Comparison of ENCODE assay signal across 19 cellular contexts in genomic region chr1:39151267-39151666, GRCh38. TPM values are rescaled to one million over a fixed set of nuclear protein-coding genes. Genes with fewer than 3 reads are reported as not detected.
DNase-seq lines count a peak whose midpoint lies in the region; ATAC-seq, FAIRE-seq and TF ChIP-seq lines count a peak whose summit lies in the region.
"Had no signal": no experiment of that assay in that cellular context is flagged by ENCODE, and none has a peak within 500 bp of the region (broad histone marks: within the 10 kb centered on the region; RNA-seq: fewer than 3 reads in every experiment).

No MANE protein-coding gene starts in this region.

- TF ChIP-seq RAD21 in IMR-90 (IDR thresholded peaks at IDR 0.05; ENCODE audit: low read length), result no peak

- BruUV-seq in IMR-90 (replicated peaks; lab: Mats Ljungman, UMichigan) (no TSS peak), endothelial cell of umbilical vein (replicated peaks; lab: Mats Ljungman, UMichigan) (no TSS peak)

- H3K4me2 ChIP-seq in BLaER1 (peak overlapping the region; percentile 74), IMR-90 (ENCODE audit: low read depth, low read length) (no peak overlapping the region), endothelial cell of umbilical vein (ENCODE audit: insufficient read depth, low read length) (peak overlapping the region; percentile 95)
- H3K4me2 ChIP-seq: A549 had no signal

- H4K20me1 ChIP-seq in BLaER1 (peaks cover 31% of the 10 kb centered on the region; the same call in 1 of the 2 replicates), IMR-90 (ENCODE audit: insufficient read depth, low read length) (peaks cover 14% of the 10 kb centered on the region; the same call in 1 of the 2 replicates), endothelial cell of umbilical vein (replicated peaks; ENCODE audit: control insufficient read depth, extremely low read depth, insufficient read depth, low read length) (no peaks in the 10 kb centered on the region)

- H2AFZ ChIP-seq in IMR-90 (replicated peaks; ENCODE audit: low read length, poor library complexity) (no peak overlapping the region), endothelial cell of umbilical vein (ENCODE audit: low read depth, low read length) (no peak overlapping the region)

- H3K9me3 Mint-ChIP-seq in progenitor cell of endocrine pancreas (ENCODE audit: low read depth), result no peaks in the 10 kb centered on the region
- H3K9me3 Mint-ChIP-seq: CD4-positive, alpha-beta T cell had no signal

- no peak overlapping the region for H3K56ac ChIP-seq in IMR-90 (ENCODE audit: extremely low read depth, insufficient read depth, low read length)

- H4K5ac ChIP-seq in IMR-90 (ENCODE audit: low read depth, low read length), result peak overlapping the region; percentile 57; the same call in 1 of the 2 replicates

- H3K4ac ChIP-seq in IMR-90 (ENCODE audit: low read depth, low read length), result peak overlapping the region; percentile 40; the same call in 1 of the 2 replicates

- no peak for TF ChIP-seq CTCF in IMR-90 (conservative IDR thresholded peaks at IDR 0.05; ENCODE audit: low read depth, low read length)
- TF ChIP-seq CTCF in endothelial cell of umbilical vein (IDR thresholded peaks at IDR 0.05; ENCODE audit: extremely low read depth in 1 of 2, insufficient read depth in 1 of 2, low read depth in 1 of 2, low read length in 2 of 2), result no peak
- no peak for TF ChIP-seq CTCF in progenitor cell of endocrine pancreas (IDR thresholded peaks at IDR 0.05; ENCODE audit: unreplicated experiment)
- TF ChIP-seq CTCF in WERI-Rb-1 (IDR thresholded peaks at IDR 0.05; ENCODE audit: low read depth, low read length), result no peak

- peak overlapping the region; percentile 70; the same call in 1 of the 2 replicates for H3K14ac ChIP-seq in IMR-90 (replicated peaks; ENCODE audit: low read depth, low read length)

- peak overlapping the region; percentile 24; the same call in 1 of the 2 replicates for H2AK5ac ChIP-seq in IMR-90 (ENCODE audit: low read depth, low read length)

- no peak for ATAC-seq in IMR-90 (ENCODE audit: low read depth)
- no peak for ATAC-seq in HG03196 (IDR thresholded peaks at IDR 0.05; ENCODE audit: unreplicated experiment)
- ATAC-seq: A549, PC-3 had no signal

- peak overlapping the region; percentile 78; the same call in 1 of the 2 replicates for H2BK120ac ChIP-seq in IMR-90 (ENCODE audit: low read depth, low read length)

- H2AK9ac ChIP-seq in IMR-90 (replicated peaks; ENCODE audit: low read depth, low read length, poor library complexity), result no peak overlapping the region

- FAIRE-seq in endothelial cell of umbilical vein (lab: Jason Lieb, UNC), result peak; percentile 64
- FAIRE-seq: A549 had no signal

- H3K23ac ChIP-seq in IMR-90 (ENCODE audit: low read depth, low read length), result peak overlapping the region; percentile 64; the same call in 1 of the 2 replicates

- no peak overlapping the region for H3K4me3 Mint-ChIP-seq in progenitor cell of endocrine pancreas (ENCODE audit: low read depth)
- H3K4me3 Mint-ChIP-seq: CD4-positive, alpha-beta T cell; IgD-negative memory B cell had no signal

- H3K36me3 Mint-ChIP-seq in progenitor cell of endocrine pancreas (ENCODE audit: insufficient read depth), result no peaks in the 10 kb centered on the region
- H3K36me3 Mint-ChIP-seq: IgD-negative memory B cell had no signal

- H2BK5ac ChIP-seq in IMR-90 (ENCODE audit: low read depth, low read length, poor library complexity, severe bottlenecking), result peak overlapping the region; percentile 45

- H3K4me3 ChIP-seq in BLaER1 (peak overlapping the region; percentile 16; the same call in 1 of the 2 replicates), IMR-90 (ENCODE audit: insufficient read depth, low read depth, low read length) (no peak overlapping the region), endothelial cell of umbilical vein (replicated peaks in 1 of 3; ENCODE audit: insufficient read depth in 1 of 3, low read depth in 1 of 3, low read length in 3 of 3) (peak overlapping the region in 2 of 3 experiments; percentile 10 to 40), WERI-Rb-1 (ENCODE audit: low read depth, low read length) (no peak overlapping the region)
- H3K4me3 ChIP-seq: A549 had no signal

- H3K9me1 ChIP-seq in IMR-90 (ENCODE audit: insufficient read depth, low read length), result peaks cover 27% of the 10 kb centered on the region
- H3K9me1 ChIP-seq in endothelial cell of umbilical vein (replicated peaks; ENCODE audit: control insufficient read depth, extremely low read depth, insufficient read depth, low read length), result no peaks in the 10 kb centered on the region

- no peaks in the 10 kb centered on the region; the same call in 1 of the 2 replicates for H3K9me3 ChIP-seq in BLaER1
- no peaks in the 10 kb centered on the region for H3K9me3 ChIP-seq in IMR-90 (ENCODE audit: control insufficient read depth, insufficient read depth, low read length)
- no peaks in the 10 kb centered on the region for H3K9me3 ChIP-seq in endothelial cell of umbilical vein (replicated peaks; ENCODE audit: control insufficient read depth, insufficient read depth, low read length)
- no peaks in the 10 kb centered on the region for H3K9me3 ChIP-seq in WERI-Rb-1 (ENCODE audit: severe bottlenecking)
- H3K9me3 ChIP-seq: A549 had no signal

- no peak overlapping the region for H4K8ac ChIP-seq in IMR-90 (ENCODE audit: low read depth in 2 of 2, low read length in 2 of 2)

- no peak overlapping the region; the same call in 1 of the 2 replicates for H4K91ac ChIP-seq in IMR-90 (ENCODE audit: insufficient read depth, low read depth, low read length)

- no peaks in the 10 kb centered on the region for H3K27me3 Mint-ChIP-seq in progenitor cell of endocrine pancreas
- H3K27me3 Mint-ChIP-seq: IgD-negative memory B cell had no signal

- intact Hi-C loops in IMR-90 (cut with micrococcal nuclease) (no loop called here), endothelial cell of umbilical vein (cut with micrococcal nuclease) (loop anchor here (1.0 kb wide), 2 partner anchors 18 to 38 kb away; no protein-coding TSS in a partner anchor)

- H2BK15ac ChIP-seq in IMR-90 (ENCODE audit: low read depth, low read length), result no peak overlapping the region; the same call in 2 of the 3 replicates

- peaks cover 44% of the 10 kb centered on the region for H3K4me1 Mint-ChIP-seq in progenitor cell of endocrine pancreas (ENCODE audit: low read depth)

- peak overlapping the region; percentile 83; the same call in 1 of the 2 replicates for H3K18ac ChIP-seq in IMR-90 (ENCODE audit: low read depth, low read length)

- peaks cover 87% of the 10 kb centered on the region for H3K4me1 ChIP-seq in BLaER1
- H3K4me1 ChIP-seq in IMR-90 (ENCODE audit: control insufficient read depth, insufficient read depth, low read length), result peaks cover 34% of the 10 kb centered on the region
- peaks cover 73% of the 10 kb centered on the region for H3K4me1 ChIP-seq in endothelial cell of umbilical vein (ENCODE audit: control insufficient read depth, extremely low read depth, insufficient read depth, low read length)

- DNase-seq in IMR-90 (no peak), endothelial cell of umbilical vein (ENCODE audit: low read depth, low spot score) (peak; percentile 59), progenitor cell of endocrine pancreas (ENCODE audit: low spot score, unreplicated experiment) (no peak), HK-2 (ENCODE audit: unreplicated experiment) (no peak), WERI-Rb-1 (no peak)
- DNase-seq: AML-193; CD4-positive, alpha-beta T cell; GF-D8; MV-4-11; NCI-H1436; NCI-H2081; NCI-H2227 treated with DMSO at 0.1 percent for 48 hours; NCI-H526 treated with DMSO at 0.1 percent for 48 hours; NK-92 treated with Interleukin-12 subunit alpha and Interleukin-12 subunit beta, amount 100 ng/mL, for 24 hours; PC-3 had no signal

- peak overlapping the region; percentile 50 for H3K27ac ChIP-seq in BLaER1
- no peak overlapping the region for H3K27ac ChIP-seq in IMR-90 (ENCODE audit: insufficient read depth, low read length)
- H3K27ac ChIP-seq in endothelial cell of umbilical vein (ENCODE audit: insufficient read depth, low read depth, low read length), result peak overlapping the region; percentile 80
- H3K27ac ChIP-seq in WERI-Rb-1, result no peak overlapping the region
- H3K27ac ChIP-seq: A549 had no signal

- H3K36me3 ChIP-seq in BLaER1 (no peaks in the 10 kb centered on the region), IMR-90 (ENCODE audit: control insufficient read depth, insufficient read depth, low read length) (peaks cover 5% of the 10 kb centered on the region; the same call in 1 of the 2 replicates), endothelial cell of umbilical vein (ENCODE audit: control insufficient read depth in 2 of 2, extremely low read depth in 1 of 2, insufficient read depth in 2 of 2, low read length in 2 of 2) (no peaks in the 10 kb centered on the region), WERI-Rb-1 (no peaks in the 10 kb centered on the region)

- H3K9ac ChIP-seq in BLaER1 (peak overlapping the region; percentile 17; the same call in 1 of the 2 replicates), IMR-90 (ENCODE audit: low read depth, low read length) (no peak overlapping the region), endothelial cell of umbilical vein (replicated peaks; ENCODE audit: extremely low read depth, insufficient read depth, low read length) (peak overlapping the region; percentile 59)

- peaks cover 89% of the 10 kb centered on the region for H3K79me2 ChIP-seq in endothelial cell of umbilical vein (ENCODE audit: control insufficient read depth, insufficient read depth, low read length)

- H3K79me1 ChIP-seq in IMR-90 (ENCODE audit: low read depth in 1 of 2, low read length in 2 of 2), result peaks cover 30 to 69% of the 10 kb centered on the region in 2 experiments

- POLR2A ChIA-PET in IMR-90 (lab: Charles Lee; ENCODE audit: unreplicated experiment), result no interaction called here
- POLR2A ChIA-PET in endothelial cell of umbilical vein (lab: Charles Lee), result interaction anchor here (0.6 kb wide), 1 partner anchor 43 kb away, joined by 7 read pairs; no protein-coding TSS in a partner anchor

- no peak for TF ChIP-seq POLR2A in IMR-90 (IDR thresholded peaks at IDR 0.05; ENCODE audit: low read depth, low read length)
- TF ChIP-seq POLR2A in endothelial cell of umbilical vein (IDR thresholded peaks at IDR 0.05; ENCODE audit: low read depth, low read length), result no peak

- dilution Hi-C loops in IMR-90 (cut with HindIII; ENCODE audit: low sequenced_read_pairs, unreplicated experiment), result no loop called here
- dilution Hi-C loops in endothelial cell of umbilical vein (cut with MboI; ENCODE audit: extremely low pct_ligation_motif_present, low sequenced_read_pairs), result no loop called here

- peak overlapping the region; percentile 64; the same call in 1 of the 2 replicates for H2BK20ac ChIP-seq in IMR-90 (ENCODE audit: low read depth, low read length)

- in situ Hi-C loops in IMR-90 (cut with MboI; ENCODE audit: low sequenced_read_pairs), result no loop called here

- H3K27me3 ChIP-seq in BLaER1 (no peaks in the 10 kb centered on the region), IMR-90 (ENCODE audit: control insufficient read depth, insufficient read depth, low read length) (no peaks in the 10 kb centered on the region), endothelial cell of umbilical vein (ENCODE audit: control insufficient read depth in 2 of 2, insufficient read depth in 2 of 2, low read length in 2 of 2) (no peaks in the 10 kb centered on the region), WERI-Rb-1 (ENCODE audit: insufficient read depth, low read depth, severe bottlenecking) (no peaks in the 10 kb centered on the region)

- WGBS in IMR-90 (ENCODE audit: extremely low coverage in 2 of 2, insufficient read length in 1 of 2), 2 experiments, result 67% methylated on average over 1 of the region's 3 CpGs; no CpG with 5 or more reads in 1 of the 2 experiments

- CTCF ChIA-PET in IMR-90 (lab: Yijun Ruan, JAX), result interaction anchor here (0.6 to 2.1 kb wide), 2 partner anchors 8 to 40 kb away, joined by 3 to 6 read pairs; no protein-coding TSS in a partner anchor
- CTCF ChIA-PET in endothelial cell of umbilical vein (lab: Charles Lee), result interaction anchor here (0.9 to 2.2 kb wide), 7 partner anchors 10 to 53 kb away, joined by 3 to 11 read pairs (median 5); partner anchors contain the start of gene MACF1

- peak overlapping the region; percentile 76 for H3K27ac Mint-ChIP-seq in progenitor cell of endocrine pancreas
- H3K27ac Mint-ChIP-seq: CD4-positive, alpha-beta T cell; IgD-negative memory B cell had no signal

RNA-seq across cellular contexts. Expression of gene MACF1, which starts 53.2 kb away (rescaled TPM):
- total RNA-seq in IMR-90 (2012; rRNA removed) (368 and 369 TPM in 2 replicates), endothelial cell of umbilical vein (566 and 587 TPM in 2 replicates), progenitor cell of endocrine pancreas (241 and 285 TPM in 2 replicates)
- polyA plus RNA-seq in IMR-90 (2012; rRNA removed) (56.3 and 67.6 TPM in 2 replicates), endothelial cell of umbilical vein (105 and 122 TPM in 2 replicates)
- polyA plus RNA-seq in IMR-90 (2012; cell fraction: cytosol; rRNA removed), result 24.9 and 28.6 TPM in 2 replicates
- polyA plus RNA-seq in IMR-90 (2012; cell fraction: nucleus; rRNA removed; ENCODE audit: low replicate concordance), result 141 and 243 TPM in 2 replicates
- 88.8 and 94.8 TPM in 2 replicates for polyA plus RNA-seq in endothelial cell of umbilical vein (2011; cell fraction: cytosol; rRNA removed)
- 706 and 748 TPM in 2 replicates for polyA plus RNA-seq in endothelial cell of umbilical vein (2011; cell fraction: nucleus; rRNA removed)
- 235 and 287 TPM in 2 replicates for polyA plus RNA-seq in endothelial cell of umbilical vein (2012)
- polyA minus RNA-seq in endothelial cell of umbilical vein, result 720 and 782 TPM in 2 replicates
- polyA minus RNA-seq in endothelial cell of umbilical vein (2011; cell fraction: cytosol; rRNA and poly(A)+ RNA removed), result 48.2 TPM
- polyA minus RNA-seq in endothelial cell of umbilical vein (2011; cell fraction: nucleus; rRNA and poly(A)+ RNA removed), result 1,459 and 2,004 TPM in 2 replicates

Comparison
In these comparisons a context has a peak if more than half of its experiments do, and no peak if none do; other contexts are left out.
1. H3K27ac ChIP-seq: peak in BLaER1 (single experiment) and endothelial cell of umbilical vein (single experiment); none in IMR-90 (single experiment) and WERI-Rb-1 (single experiment).
2. H3K4me3 ChIP-seq: peak in BLaER1 (single experiment) and endothelial cell of umbilical vein (2 of 3); none in IMR-90 (single experiment) and WERI-Rb-1 (single experiment).